Comparison of ENCODE assay signal across 2 cellular contexts in the genomic region with DNA sequence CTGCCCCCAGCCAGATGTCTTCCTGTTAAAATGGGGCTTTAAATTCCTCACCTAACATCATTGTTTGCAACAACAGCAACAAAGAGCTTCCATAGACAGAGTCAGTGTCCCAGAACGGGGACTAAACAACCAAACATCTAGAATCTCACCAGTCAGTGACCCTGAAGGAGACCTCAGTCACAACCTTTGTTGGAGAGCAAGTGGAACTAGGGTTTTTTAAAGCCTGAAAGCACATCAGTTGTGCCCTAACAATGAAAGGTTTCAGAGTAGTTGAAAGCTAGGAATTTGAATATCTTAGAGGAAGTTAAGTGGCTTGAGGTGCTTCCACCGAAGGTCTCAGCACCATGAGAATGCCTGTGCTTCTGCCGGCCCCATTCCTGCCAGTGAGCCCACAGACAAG.
TF ChIP-seq lines count a peak whose summit lies in the region.

No MANE protein-coding gene starts in this region.

TF ChIP-seq in GM12891, 5 proteins besides CTCF, POLR2A, EP300 and RAD21 (continued from another document):
- no peak for TF ChIP-seq POU2F2 (IDR thresholded peaks at IDR 0.05; ENCODE audit: low read depth, low read length)
- TF ChIP-seq POLR2AphosphoS5 (IDR thresholded peaks at IDR 0.05; ENCODE audit: low read depth, low read length), result no peak
- TF ChIP-seq TAF1 (IDR thresholded peaks at IDR 0.05; ENCODE audit: low read depth, low read length), result no peak
- TF ChIP-seq PAX5 (IDR thresholded peaks at IDR 0.05; ENCODE audit: insufficient read depth, low read length, severe bottlenecking), result no peak

TF ChIP-seq in GM12878, 131 proteins besides CTCF, POLR2A, EP300 and RAD21:
- TF ChIP-seq, protein P1, sequence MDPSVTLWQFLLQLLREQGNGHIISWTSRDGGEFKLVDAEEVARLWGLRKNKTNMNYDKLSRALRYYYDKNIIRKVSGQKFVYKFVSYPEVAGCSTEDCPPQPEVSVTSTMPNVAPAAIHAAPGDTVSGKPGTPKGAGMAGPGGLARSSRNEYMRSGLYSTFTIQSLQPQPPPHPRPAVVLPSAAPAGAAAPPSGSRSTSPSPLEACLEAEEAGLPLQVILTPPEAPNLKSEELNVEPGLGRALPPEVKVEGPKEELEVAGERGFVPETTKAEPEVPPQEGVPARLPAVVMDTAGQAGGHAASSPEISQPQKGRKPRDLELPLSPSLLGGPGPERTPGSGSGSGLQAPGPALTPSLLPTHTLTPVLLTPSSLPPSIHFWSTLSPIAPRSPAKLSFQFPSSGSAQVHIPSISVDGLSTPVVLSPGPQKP (IDR thresholded peaks at IDR 0.05; ENCODE audit: low read depth, low read length), result no peak
- peak; percentile 18; the same call in 1 of the 2 replicates for TF ChIP-seq SMC3 (IDR thresholded peaks at IDR 0.05; ENCODE audit: borderline replicate concordance, low read length)
